ENCODE assay signal across 8 cellular contexts in the genomic region with DNA sequence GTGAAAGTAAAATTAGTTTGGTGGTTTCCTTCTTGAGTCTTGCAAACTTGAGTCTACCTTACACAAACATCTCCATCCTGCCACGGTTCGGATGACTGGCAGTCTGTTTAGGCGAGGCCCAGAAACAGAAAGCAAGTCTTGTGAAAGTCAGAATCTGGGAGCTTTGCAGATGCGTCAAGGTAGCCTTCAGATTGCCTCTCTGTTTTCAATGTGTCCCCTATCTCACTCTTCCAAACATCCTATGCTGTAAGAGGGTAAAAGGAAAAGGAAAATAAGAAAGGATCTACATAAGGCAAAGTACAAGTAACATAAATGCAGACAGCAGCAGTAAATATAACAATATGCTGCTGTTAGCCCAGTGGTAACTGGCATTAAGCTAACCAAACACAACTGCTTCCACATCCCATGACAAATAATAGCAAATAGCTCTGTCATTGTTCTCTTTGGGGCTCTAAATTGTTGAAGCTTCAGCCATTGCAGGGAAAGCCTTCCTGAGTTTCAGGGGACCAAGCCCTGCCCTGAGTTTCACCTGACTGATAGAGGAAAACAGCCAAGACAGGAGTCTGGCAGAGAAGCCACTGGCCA. TPM values are rescaled to one million over a fixed set of nuclear protein-coding genes. Genes with fewer than 3 reads are reported as not detected.
DNase-seq lines count a peak whose midpoint lies in the region; ATAC-seq lines count a peak whose summit lies in the region.

No MANE protein-coding gene starts in this region.

- peak overlapping the region; percentile 57 for H3K4me3 Mint-ChIP-seq in activated CD4-positive, alpha-beta T cell treated with anti-CD3 and anti-CD28 coated beads, Interleukin-2, amount 10 ng/mL, durations not matched to agents 7 days and 5 days

- H3K4me1 Mint-ChIP-seq in activated CD4-positive, alpha-beta T cell treated with anti-CD3 and anti-CD28 coated beads, Interleukin-2, amount 10 ng/mL, durations not matched to agents 7 days and 5 days = peaks cover 65% of the 10 kb centered on the region

- DNase-seq in GM19238 (ENCODE audit: insufficient read length, low spot score) (peak; percentile 42), NCI-H524 (lab: John Stamatoyannopoulos, UW) (no peak), DMS153 (lab: John Stamatoyannopoulos, UW) (no peak), mesenteric fat pad (ENCODE audit: low spot score) (no peak)
- DNase-seq in activated CD4-positive, alpha-beta T cell treated with anti-CD3 and anti-CD28 coated beads, Interleukin-2, amount 10 ng/mL, durations not matched to agents 7 days and 5 days = peak; percentile 87
- peak; percentile 43 for DNase-seq in effector CD4-positive, alpha-beta T cell
- DNase-seq in stimulated activated CD4-positive, alpha-beta T cell treated with anti-CD3 and anti-CD28 coated beads, Interleukin-12 subunit alpha, Interleukin-12 subunit beta, amount 100 ng/mL, for 24 hours (ENCODE audit: low read depth in 2 of 2) = peak; percentile 51

- ATAC-seq in HG03103 (IDR thresholded peaks at IDR 0.05; ENCODE audit: low read depth, unreplicated experiment) = peak; percentile 63

- H3K9me3 Mint-ChIP-seq in activated CD4-positive, alpha-beta T cell treated with anti-CD3 and anti-CD28 coated beads, Interleukin-2, amount 10 ng/mL, durations not matched to agents 7 days and 5 days = no peaks in the 10 kb centered on the region

- H3K36me3 Mint-ChIP-seq in activated CD4-positive, alpha-beta T cell treated with anti-CD3 and anti-CD28 coated beads, Interleukin-2, amount 10 ng/mL, durations not matched to agents 7 days and 5 days (ENCODE audit: low read depth) = peaks cover 9% of the 10 kb centered on the region

- no peaks in the 10 kb centered on the region for H3K27me3 Mint-ChIP-seq in activated CD4-positive, alpha-beta T cell treated with anti-CD3 and anti-CD28 coated beads, Interleukin-2, amount 10 ng/mL, durations not matched to agents 7 days and 5 days

- CTCF ChIA-PET in activated CD4-positive, alpha-beta T cell treated with anti-CD3 and anti-CD28 coated beads, Interleukin-2, amount 10 ng/mL, durations not matched to agents 7 days and 5 days (lab: Charles Lee) = interaction anchor here (0.6 to 1.4 kb wide), 10 partner anchors 12 to 323 kb away, joined by 3 to 4 read pairs (median 3); no protein-coding TSS in a partner anchor

- peak overlapping the region; percentile 98 for H3K27ac Mint-ChIP-seq in activated CD4-positive, alpha-beta T cell treated with anti-CD3 and anti-CD28 coated beads, Interleukin-2, amount 10 ng/mL, durations not matched to agents 7 days and 5 days

- POLR2A ChIA-PET in activated CD4-positive, alpha-beta T cell treated with anti-CD3 and anti-CD28 coated beads, Interleukin-2, amount 10 ng/mL, durations not matched to agents 7 days and 5 days (lab: Charles Lee) = interaction anchor here (0.6 to 0.9 kb wide), 5 partner anchors 35 to 240 kb away, joined by 3 to 4 read pairs (median 3); no protein-coding TSS in a partner anchor

RNA-seq across cellular contexts. Expression of a gene that starts 26.2 kb away (rescaled TPM):
- total RNA-seq in activated CD4-positive, alpha-beta T cell treated with anti-CD3 and anti-CD28 coated beads, Interleukin-2, amount 10 ng/mL, durations not matched to agents 7 days and 5 days = not detected
- not detected for total RNA-seq in mesenteric fat pad

RNA-seq across cellular contexts. Expression of a gene that starts 49.6 kb away (rescaled TPM):
- 10 to 100 TPM; 28.6 to 32.7 TPM for total RNA-seq in activated CD4-positive, alpha-beta T cell treated with anti-CD3 and anti-CD28 coated beads, Interleukin-2, amount 10 ng/mL, durations not matched to agents 7 days and 5 days
- 16.6 TPM for total RNA-seq in mesenteric fat pad

Comparison
In these comparisons a context has a peak if more than half of its experiments do, and no peak if none do; other contexts are left out.
1. DNase-seq: peak in GM19238 (single experiment), activated CD4-positive, alpha-beta T cell treated with anti-CD3 and anti-CD28 coated beads, Interleukin-2, amount 10 ng/mL, durations not matched to agents 7 days and 5 days (single experiment), effector CD4-positive, alpha-beta T cell (single experiment) and stimulated activated CD4-positive, alpha-beta T cell treated with anti-CD3 and anti-CD28 coated beads, Interleukin-12 subunit alpha, Interleukin-12 subunit beta, amount 100 ng/mL, for 24 hours (2 of 2); none in NCI-H524 (0 of 2), DMS153 (single experiment) and mesenteric fat pad (single experiment).